Comparison of ENCODE assay signal across 7 cellular contexts in the genomic region with DNA sequence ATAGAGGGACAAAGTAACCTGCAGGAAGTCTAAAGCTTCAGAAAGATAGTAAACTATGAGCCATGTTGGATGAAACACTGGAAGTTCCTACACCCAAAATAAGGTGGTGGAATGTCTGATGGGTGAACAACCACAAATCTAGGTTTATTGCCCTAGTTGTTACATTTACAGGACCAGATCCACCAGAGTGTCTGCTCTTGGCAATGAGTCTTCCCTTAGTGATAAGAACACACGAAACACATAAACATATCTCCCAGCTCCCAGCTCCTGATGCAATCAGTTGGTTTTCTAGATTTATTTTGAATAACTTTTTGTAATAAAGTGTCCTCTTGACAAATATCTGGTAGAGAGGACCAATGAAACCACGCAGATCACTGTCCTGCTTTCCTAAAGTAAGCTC.
"Had no signal": no experiment of that assay in that cellular context is flagged by ENCODE, and none has a peak within 500 bp of the region (broad histone marks: within the 10 kb centered on the region; RNA-seq: fewer than 3 reads in every experiment).

No MANE protein-coding gene starts in this region.

- H3K4me1 ChIP-seq: HAP-1 had no signal

- H3K9me3 ChIP-seq: HAP-1 had no signal

- H3K27ac Mint-ChIP-seq: HFFc6 had no signal

- H2AFZ ChIP-seq: GM23248 had no signal

- H3K9ac ChIP-seq: GM23248 had no signal

- H3K36me3 ChIP-seq: HAP-1 had no signal

- DNase-seq: GM23248, GOT3, H7, HFFc6, IMR-90 had no signal

- H3K4me3 ChIP-seq: GM23248, HAP-1, K562 had no signal

- H3K27ac ChIP-seq: GM23248 had no signal

- H3K4me3 Mint-ChIP-seq: HFFc6 had no signal
